In the genomic region with DNA sequence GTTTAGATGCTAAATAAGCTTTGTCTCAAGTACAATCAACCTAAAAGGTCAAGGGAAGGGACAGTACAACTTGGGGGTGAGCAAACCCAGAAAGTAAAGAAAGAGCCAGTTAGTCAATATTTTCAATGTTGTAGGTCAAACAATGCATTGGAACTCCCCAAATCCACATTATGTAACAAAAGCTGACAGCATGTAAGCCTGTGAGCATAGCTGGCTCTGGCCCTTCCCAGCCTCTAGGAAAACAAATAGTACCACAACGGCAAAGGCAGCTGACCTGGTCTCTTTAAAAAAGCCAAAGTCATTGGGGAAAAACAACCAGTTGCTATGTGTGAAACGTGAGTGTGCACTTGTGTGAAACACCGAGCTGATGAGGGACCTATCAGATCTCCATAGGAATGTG, we compare ENCODE assay signal across 27 cellular contexts. TPM values are rescaled to one million over a fixed set of nuclear protein-coding genes. Genes with fewer than 3 reads are reported as not detected.
DNase-seq lines count a peak whose midpoint lies in the region; ATAC-seq, FAIRE-seq and TF ChIP-seq lines count a peak whose summit lies in the region.
"Had no signal": no experiment of that assay in that cellular context is flagged by ENCODE, and none has a peak within 500 bp of the region (broad histone marks: within the 10 kb centered on the region; RNA-seq: fewer than 3 reads in every experiment).

No MANE protein-coding gene starts in this region.

- no peak overlapping the region for H2BK120ac ChIP-seq in H1 (replicated peaks; ENCODE audit: low read depth, low read length)

- H2BK5ac ChIP-seq in H1 (ENCODE audit: low read depth, low read length): no peak overlapping the region

- FAIRE-seq in A549 (lab: Jason Lieb, UNC) (no peak), H1 (lab: Jason Lieb, UNC) (no peak)
- FAIRE-seq: urothelium cell line had no signal

- CTCF ChIA-PET in A549 (lab: Yijun Ruan, JAX): interaction anchor here (1.2 to 1.8 kb wide), 2 partner anchors 19 to 40 kb away, joined by 3 to 6 read pairs; no protein-coding TSS in a partner anchor
- CTCF ChIA-PET in PC-3 (lab: Charles Lee): no interaction called here
- CTCF ChIA-PET in H1 (lab: Charles Lee; ENCODE audit: partially characterized antibody): interaction anchor here (0.6 to 5.1 kb wide), 7 partner anchors 9 to 552 kb away, joined by 3 to 48 read pairs (median 3); no protein-coding TSS in a partner anchor

- WGBS in A549 (ENCODE audit: missing lambda C conversion rate): 49% methylated on average over 3 of the region's 3 CpGs
- 86% methylated on average over 3 of the region's 3 CpGs; no CpG with 5 or more reads in 1 of the 2 experiments for WGBS in H1 (ENCODE audit: extremely low coverage in 1 of 2, insufficient coverage in 1 of 2, insufficient read length in 1 of 2, insufficient replicate concordance in 2 of 2, low coverage in 1 of 2, low lambda C conversion rate in 2 of 2, missing lambda C conversion rate in 1 of 2), 2 experiments
- WGBS in lower leg skin, 2 donors: 26 to 35% methylated on average over 3 of the region's 3 CpGs

- peak overlapping the region; percentile 11; the same call in 1 of the 2 replicates for H2BK15ac ChIP-seq in H1 (ENCODE audit: low read length)

- no peak for TF ChIP-seq CTCF in A549 (IDR thresholded peaks at IDR 0.05)
- TF ChIP-seq CTCF in PC-3 (conservative IDR thresholded peaks at IDR 0.05; ENCODE audit: low read depth, low read length): no peak
- TF ChIP-seq CTCF in H1 (IDR thresholded peaks at IDR 0.05; ENCODE audit: control extremely low read depth in 1 of 3, insufficient read depth in 1 of 3, low read depth in 1 of 3, low read length in 3 of 3): no peak
- TF ChIP-seq CTCF in osteoblast (IDR thresholded peaks at IDR 0.05; ENCODE audit: extremely low read depth, low read depth, low read length): no peak
- no peak for TF ChIP-seq CTCF in lower leg skin (IDR thresholded peaks at IDR 0.05)

- no peak for TF ChIP-seq POLR2A in A549 (IDR thresholded peaks at IDR 0.05; ENCODE audit: low read length)
- TF ChIP-seq POLR2A in H1 (IDR thresholded peaks at IDR 0.05; ENCODE audit: control extremely low read depth in 1 of 2, low read depth in 2 of 2, low read length in 2 of 2): no peak
- TF ChIP-seq POLR2A in lower leg skin (IDR thresholded peaks at IDR 0.05): no peak

- H3K9ac ChIP-seq in PC-3 (ENCODE audit: low read length): no peak overlapping the region
- peak overlapping the region in 1 of 4 experiments; percentile 14; a peak in 1 of 7 replicates for H3K9ac ChIP-seq in H1 (replicated peaks in 1 of 4; ENCODE audit: extremely low read depth in 1 of 4, low read depth in 3 of 4, low read length in 3 of 4)
- H3K9ac ChIP-seq: BLaER1 had no signal

- no TSS peak for BruUV-seq in PC-3 (replicated peaks; lab: Mats Ljungman, UMichigan)

- no peaks in the 10 kb centered on the region for H3K9me2 ChIP-seq in PC-3 (replicated peaks; ENCODE audit: low read length)

- H2BK20ac ChIP-seq in H1 (ENCODE audit: low read length): no peak overlapping the region

- H3K4ac ChIP-seq in H1 (replicated peaks; ENCODE audit: insufficient read length, low read depth, low read length): no peak overlapping the region

- no peak overlapping the region for H4K8ac ChIP-seq in H1 (ENCODE audit: extremely low read depth, insufficient read depth, low read length)

- ATAC-seq in A549 (no peak), PC-3 (no peak), HG03354 (IDR thresholded peaks at IDR 0.05; ENCODE audit: poor library complexity, severe bottlenecking, unreplicated experiment) (no peak)
- ATAC-seq: activated T-cell treated with anti-CD3 and anti-CD28 coated beads, Interleukin-2, amount 50 U/mL, for 72 hours; esophagus mucosa; gastrocnemius medialis; stimulated activated naive CD8-positive, alpha-beta T cell treated with anti-CD3 and anti-CD28 coated beads, Interleukin-15, amount 100 ng/mL, for 72 hours had no signal

- H3K36me3 ChIP-seq in PC-3 (ENCODE audit: low read depth, low read length) (peaks cover 25% of the 10 kb centered on the region), H1 (ENCODE audit: control insufficient read depth in 2 of 4, insufficient read depth in 4 of 4, low read length in 3 of 4) (peaks cover 0 to 17% (median 7%) of the 10 kb centered on the region in 4 experiments; a peak in 4 of 8 replicates), osteoblast (ENCODE audit: insufficient read depth, low read length) (peaks cover 22% of the 10 kb centered on the region)

- intact Hi-C loops in PC-3 (cut with micrococcal nuclease): no loop called here
- intact Hi-C loops in lower leg skin (cut with DNase I; ENCODE audit: low total_unique reads): no loop called here

- no peaks in the 10 kb centered on the region; the same call in 1 of the 2 replicates for H3K23me2 ChIP-seq in H1 (ENCODE audit: low read depth, low read length)

- H3K4me3 ChIP-seq in A549 (no peak overlapping the region), PC-3 (ENCODE audit: low read length) (no peak overlapping the region), H1 (ENCODE audit: extremely low read depth in 1 of 4, insufficient read depth in 2 of 4, low read depth in 3 of 4, low read length in 4 of 4) (no peak overlapping the region), osteoblast (ENCODE audit: insufficient read depth, low read length) (no peak overlapping the region), lower leg skin (ENCODE audit: low read depth, poor library complexity, severe bottlenecking) (no peak overlapping the region)
- H3K4me3 ChIP-seq: BLaER1, gastrocnemius medialis, right atrium auricular region had no signal

- H2AK5ac ChIP-seq in H1 (ENCODE audit: low read depth, low read length): no peak overlapping the region

- no peaks in the 10 kb centered on the region for H3K27me3 ChIP-seq in PC-3 (ENCODE audit: low read length)
- H3K27me3 ChIP-seq in H1 (replicated peaks in 1 of 4; ENCODE audit: control insufficient read depth in 3 of 4, extremely low read depth in 1 of 4, insufficient read depth in 3 of 4, low read length in 3 of 4): peaks cover 0 to 1% (median 0%) of the 10 kb centered on the region in 4 experiments; a peak in 1 of 7 replicates
- no peaks in the 10 kb centered on the region for H3K27me3 ChIP-seq in osteoblast (ENCODE audit: insufficient read depth, low read length)
- H3K27me3 ChIP-seq: BLaER1, gastrocnemius medialis, right atrium auricular region had no signal

- H3K4me1 ChIP-seq in A549: peaks cover 40% of the 10 kb centered on the region
- H3K4me1 ChIP-seq in PC-3 (ENCODE audit: insufficient read depth, low read length): peaks cover 25% of the 10 kb centered on the region
- H3K4me1 ChIP-seq in H1 (replicated peaks in 1 of 4; ENCODE audit: control insufficient read depth in 3 of 4, insufficient read depth in 4 of 4, low read length in 3 of 4): peaks cover 0 to 9% (median 4%) of the 10 kb centered on the region in 4 experiments; a peak in 6 of 7 replicates
- H3K4me1 ChIP-seq in osteoblast (ENCODE audit: insufficient read depth, low read length): peaks cover 17% of the 10 kb centered on the region

- no peak overlapping the region for H4K5ac ChIP-seq in H1 (ENCODE audit: insufficient read length, low read depth, low read length)

- no peak overlapping the region for H4K91ac ChIP-seq in H1 (replicated peaks; ENCODE audit: insufficient read length, low read length)

- no peak overlapping the region for H3K14ac ChIP-seq in H1 (ENCODE audit: insufficient read length)

- no peaks in the 10 kb centered on the region for H4K20me1 ChIP-seq in PC-3 (ENCODE audit: low read length)
- H4K20me1 ChIP-seq in H1 (replicated peaks in 1 of 2; ENCODE audit: control insufficient read depth in 1 of 2, insufficient read depth in 2 of 2, low read length in 2 of 2): no peaks in the 10 kb centered on the region
- peaks cover 8% of the 10 kb centered on the region for H4K20me1 ChIP-seq in osteoblast (ENCODE audit: insufficient read depth, low read length)
- H4K20me1 ChIP-seq: BLaER1 had no signal

- H3F3A ChIP-seq in PC-3 (ENCODE audit: low read length, unreplicated experiment): no peaks in the 10 kb centered on the region

- H3K4me2 ChIP-seq in A549 (peak overlapping the region; percentile 76; the same call in 2 of the 3 replicates), PC-3 (ENCODE audit: low read length) (0 out of 2 replicates have a peak overlapping the region, but pooled peaks have one; percentile 98), H1 (ENCODE audit: insufficient read depth in 1 of 2, low read depth in 2 of 2, low read length in 2 of 2) (peak overlapping the region in 1 of 2 experiments; percentile 25; a peak in 1 of 4 replicates), osteoblast (ENCODE audit: insufficient read depth, low read length) (peak overlapping the region; percentile 21)
- H3K4me2 ChIP-seq: BLaER1 had no signal

- TF ChIP-seq EP300 in A549 (IDR thresholded peaks at IDR 0.05) (no peak), H1 (IDR thresholded peaks at IDR 0.05; ENCODE audit: borderline replicate concordance in 1 of 2, low read depth in 2 of 2, low read length in 2 of 2) (no peak)

- TF ChIP-seq RAD21 in A549 (conservative IDR thresholded peaks at IDR 0.05 in 1 of 2, IDR thresholded peaks at IDR 0.05 in 1 of 2) (no peak), H1 (IDR thresholded peaks at IDR 0.05 in 1 of 2, conservative IDR thresholded peaks at IDR 0.05 in 1 of 2; ENCODE audit: low read depth in 2 of 2, low read length in 2 of 2) (no peak)

- peaks cover 35% of the 10 kb centered on the region for H3K79me2 ChIP-seq in PC-3 (ENCODE audit: low read length)
- H3K79me2 ChIP-seq in H1 (ENCODE audit: control insufficient read depth in 1 of 2, insufficient read depth in 2 of 2, low read length in 2 of 2): peaks cover 0 to 8% of the 10 kb centered on the region in 2 experiments; a peak in 1 of 4 replicates
- H3K79me2 ChIP-seq in osteoblast (ENCODE audit: insufficient read depth, low read length): peaks cover 20% of the 10 kb centered on the region

- H3K56ac ChIP-seq in H1 (replicated peaks; ENCODE audit: insufficient read length, low read depth, low read length): no peak overlapping the region

- no peaks in the 10 kb centered on the region for H3K79me1 ChIP-seq in H1 (ENCODE audit: low read depth, low read length)

- no peak overlapping the region for H3K27ac ChIP-seq in A549
- no peak overlapping the region for H3K27ac ChIP-seq in PC-3 (ENCODE audit: low read length)
- no peak overlapping the region for H3K27ac ChIP-seq in H1 (ENCODE audit: low read depth, low read length)
- H3K27ac ChIP-seq in osteoblast (ENCODE audit: low read depth, low read length): no peak overlapping the region
- H3K27ac ChIP-seq: BLaER1, right atrium auricular region had no signal

- H3K23ac ChIP-seq in H1 (ENCODE audit: insufficient read length): no peak overlapping the region

- POLR2A ChIA-PET in A549 (lab: Yijun Ruan, JAX): interaction anchor here (0.6 to 0.9 kb wide), 3 partner anchors 13 to 1187 kb away, joined by 4 to 5 read pairs (median 4); a partner anchor contains a TSS
- POLR2A ChIA-PET in PC-3 (lab: Charles Lee; ENCODE audit: unreplicated experiment): no interaction called here
- POLR2A ChIA-PET in H1 (lab: Charles Lee; ENCODE audit: partially characterized antibody): interaction anchor here (1.0 to 2.2 kb wide), 4 partner anchors 13 to 67 kb away, joined by 3 to 8 read pairs (median 4); a partner anchor contains a TSS

- H3K18ac ChIP-seq in H1 (ENCODE audit: extremely low read depth, low read length): no peak overlapping the region

- H2BK12ac ChIP-seq in H1 (ENCODE audit: low read depth, low read length): no peak overlapping the region

- DNase-seq in A549 (ENCODE audit: low read depth in 1 of 2, low spot score in 1 of 2): no peak
- DNase-seq in PC-3: no peak
- DNase-seq in H1 (ENCODE audit: low read depth in 1 of 2, low spot score in 2 of 2): no peak
- DNase-seq in osteoblast (ENCODE audit: insufficient read length, low spot score, missing footprints): no peak
- no peak for DNase-seq in lower leg skin (ENCODE audit: low spot score in 2 of 2)
- no peak for DNase-seq in OCI-M1 (lab: John Stamatoyannopoulos, UW)
- DNase-seq in EL: no peak
- DNase-seq: activated CD4-positive, alpha-beta T cell treated with anti-CD3 and anti-CD28 coated beads for 1 hour; activated CD8-positive, alpha-beta memory T cell treated with anti-CD3 and anti-CD28 coated beads for 24 hours; activated naive CD4-positive, alpha-beta T cell treated with anti-CD3 and anti-CD28 coated beads, Interleukin-2, amount 10 ng/mL, durations not matched to agents 7 days and 5 days; activated T-cell treated with anti-CD3 and anti-CD28 coated beads, Interleukin-2, amount 50 U/mL, for 72 hours; central memory CD4-positive, alpha-beta T cell; effector CD8-positive, alpha-beta T cell; gastrocnemius medialis; H9; islet precursor cell; mesenchymal stem cell; NCI-H187; NCI-H748 treated with DMSO at 0.1 percent for 48 hours; Right ventricle myocardium superior; stimulated activated naive CD8-positive, alpha-beta T cell treated with anti-CD3 and anti-CD28 coated beads, Interleukin-15, amount 100 ng/mL, for 72 hours; SW 1271 had no signal

- H2AFZ ChIP-seq in PC-3 (ENCODE audit: low read length): no peak overlapping the region
- H2AFZ ChIP-seq in H1 (ENCODE audit: low read length): no peak overlapping the region
- no peak overlapping the region for H2AFZ ChIP-seq in osteoblast (ENCODE audit: low read length)

- peaks cover 10% of the 10 kb centered on the region for H3K9me3 ChIP-seq in A549
- peaks cover 11% of the 10 kb centered on the region for H3K9me3 ChIP-seq in PC-3 (ENCODE audit: low read length)
- H3K9me3 ChIP-seq in H1 (ENCODE audit: insufficient read depth in 2 of 2, low read depth in 1 of 2, low read length in 1 of 2): peaks cover 10 to 14% of the 10 kb centered on the region in 2 experiments
- no peaks in the 10 kb centered on the region for H3K9me3 ChIP-seq in osteoblast (ENCODE audit: low read depth, low read length)

RNA-seq across cellular contexts. Expression of a gene that starts 3.4 kb away (rescaled TPM):
- polyA plus RNA-seq in A549 (2011; rRNA removed) (154 and 165 TPM in 2 replicates), A549 (2017; fragmentation: RNase III; extraction: RNeasy Plus Mini Kit Qiagen cat#74134 plus additional on column Dnase treatment) (203 to 211 TPM (median 208 TPM) in 3 replicates), H1 (2011; rRNA removed) (207 and 234 TPM in 2 replicates)
- polyA plus RNA-seq in A549 (2012; cell fraction: cytosol; rRNA removed): 591 and 681 TPM in 2 replicates
- polyA plus RNA-seq in A549 (2012; cell fraction: nucleus; rRNA removed): 542 and 726 TPM in 2 replicates
- polyA minus RNA-seq in A549 (2011; rRNA and poly(A)+ RNA removed): 60.1 and 60.6 TPM in 2 replicates
- total RNA-seq in PC-3 (2014; rRNA removed) (297 and 343 TPM in 2 replicates), osteoblast (69.0 and 73.5 TPM in 2 replicates), lower leg skin (100 to 1,000 TPM; 312 to 945 (median 473) TPM)
- 1.8 and 2.3 TPM in 2 replicates for total RNA-seq in H1 (2021; fragmentation: NEBNext Ultra II Directional; extraction: Animal tissue kit (Norgen Biotek cat#: 25700))
- 156 TPM for polyA plus RNA-seq in H1 (2011; cell fraction: cytosol; rRNA removed)
- 119 TPM for polyA plus RNA-seq in H1 (2011; cell fraction: nucleus; rRNA removed)
- polyA plus RNA-seq in H1 (2012, experiment 1 of 2): 81.4 to 99.0 TPM (median 90.3 TPM) in 4 replicates
- 91.1 TPM for polyA plus RNA-seq in H1 (2012, experiment 2 of 2)
- 59.7 TPM for polyA plus RNA-seq in H1 (2013, experiment 1 of 2)
- polyA plus RNA-seq in H1 (2013, experiment 2 of 2): 59.1 TPM
- polyA minus RNA-seq in H1 (2011; rRNA and poly(A)+ RNA removed): 22.3 and 26.0 TPM in 2 replicates
- 56.2 TPM for polyA minus RNA-seq in H1 (2011; cell fraction: cytosol; rRNA and poly(A)+ RNA removed)
- polyA minus RNA-seq in H1 (2011; cell fraction: nucleus; rRNA and poly(A)+ RNA removed): 38.7 TPM

RNA-seq across cellular contexts. Expression of a gene that starts 12.9 kb away (rescaled TPM):
- 15.7 and 17.1 TPM in 2 replicates for polyA plus RNA-seq in A549 (2011; rRNA removed)
- polyA plus RNA-seq in A549 (2012; cell fraction: cytosol; rRNA removed): 5.8 and 6.8 TPM in 2 replicates
- polyA plus RNA-seq in A549 (2012; cell fraction: nucleus; rRNA removed): 13.2 and 22.0 TPM in 2 replicates
- polyA plus RNA-seq in A549 (2017; fragmentation: RNase III; extraction: RNeasy Plus Mini Kit Qiagen cat#74134 plus additional on column Dnase treatment): 10.3 to 10.5 TPM (median 10.4 TPM) in 3 replicates
- 10.6 and 13.3 TPM in 2 replicates for polyA minus RNA-seq in A549 (2011; rRNA and poly(A)+ RNA removed)
- 12.5 and 17.0 TPM in 2 replicates for total RNA-seq in PC-3 (2014; rRNA removed)
- 46.6 and 47.4 TPM in 2 replicates for total RNA-seq in H1 (2021; fragmentation: NEBNext Ultra II Directional; extraction: Animal tissue kit (Norgen Biotek cat#: 25700))
- 17.0 and 20.1 TPM in 2 replicates for polyA plus RNA-seq in H1 (2011; rRNA removed)
- polyA plus RNA-seq in H1 (2011; cell fraction: cytosol; rRNA removed): 21.6 TPM
- polyA plus RNA-seq in H1 (2011; cell fraction: nucleus; rRNA removed): 32.4 TPM
- 21.8 to 32.6 TPM (median 26.8 TPM) in 4 replicates for polyA plus RNA-seq in H1 (2012, experiment 1 of 2)
- 17.2 TPM for polyA plus RNA-seq in H1 (2012, experiment 2 of 2)
- 41.3 TPM for polyA plus RNA-seq in H1 (2013, experiment 1 of 2)
- polyA plus RNA-seq in H1 (2013, experiment 2 of 2): 37.5 TPM
- 22.4 and 28.7 TPM in 2 replicates for polyA minus RNA-seq in H1 (2011; rRNA and poly(A)+ RNA removed)
- polyA minus RNA-seq in H1 (2011; cell fraction: cytosol; rRNA and poly(A)+ RNA removed): 16.2 TPM
- polyA minus RNA-seq in H1 (2011; cell fraction: nucleus; rRNA and poly(A)+ RNA removed): 32.6 TPM
- total RNA-seq in osteoblast: 15.9 and 18.6 TPM in 2 replicates
- 10 to 100 TPM; 21.1 to 41.6 (median 30.1) TPM for total RNA-seq in lower leg skin

Comparison
In these comparisons a context has a peak if more than half of its experiments do, and no peak if none do; other contexts are left out.
1. RNA of a gene that starts 3.4 kb away (total RNA-seq): 312 to 945 TPM in lower leg skin, 297 to 343 TPM in PC-3 and 69.0 to 73.5 TPM in osteoblast; 1.8 to 2.3 TPM in H1; every median in the first group is over 10 times any median in the second.